ENCODE assay signal across 26 cellular contexts in genomic region chr19:49536921-49537462, GRCh38. TPM values are rescaled to one million over a fixed set of nuclear protein-coding genes. Genes with fewer than 3 reads are reported as not detected.
"Had no signal": no experiment of that assay in that cellular context is flagged by ENCODE, and none has a peak within 500 bp of the region (broad histone marks: within the 10 kb centered on the region; RNA-seq: fewer than 3 reads in every experiment).

No MANE protein-coding gene starts in this region.

- H3K27ac ChIP-seq: colonic mucosa, esophagus squamous epithelium, hepatocyte, left ventricle myocardium inferior, lower lobe of right lung, parathyroid adenoma, psoas muscle, sigmoid colon, skin epidermis, stomach, thoracic aorta had no signal

- H3K4me2 ChIP-seq: hepatocyte had no signal

- DNase-seq: cerebellar nuclear complex; colonic mucosa; dermis blood vessel endothelial cell; esophagus squamous epithelium; foreskin fibroblast; kidney; left cardiac atrium; left ventricle myocardium inferior; lower lobe of right lung; mesendoderm; occipital lobe; psoas muscle; retina; sigmoid colon; stimulated activated CD4-positive, alpha-beta T cell treated with anti-CD3 and anti-CD28 coated beads, Interleukin-2, amount 100 ng/mL, for 24 hours; stimulated activated CD4-positive, alpha-beta T cell treated with anti-CD3 and anti-CD28 coated beads, Interleukin-4, amount 100 ng/mL, for 4 hours; stimulated activated naive CD4-positive, alpha-beta T cell; stomach; substantia nigra; trophoblast cell had no signal

- H3K4me1 ChIP-seq: colonic mucosa, parathyroid adenoma had no signal

- H2AFZ ChIP-seq: hepatocyte, parathyroid adenoma had no signal

- ATAC-seq: left cardiac atrium, lower lobe of right lung, psoas muscle had no signal

- H3K9ac ChIP-seq: parathyroid adenoma had no signal

- H3K9me3 Mint-ChIP-seq: naive B cell had no signal

- H3K36me3 Mint-ChIP-seq: naive B cell had no signal

- H3K4me3 ChIP-seq: colonic mucosa, esophagus squamous epithelium, hepatocyte, left ventricle myocardium inferior, lower lobe of right lung, psoas muscle, sigmoid colon, skin epidermis, stomach, thoracic aorta had no signal

- H3K27me3 ChIP-seq: colonic mucosa, esophagus squamous epithelium, hepatocyte, sigmoid colon, stomach had no signal

- H3K9me3 ChIP-seq: colonic mucosa, esophagus squamous epithelium, left ventricle myocardium inferior, lower lobe of right lung, psoas muscle, sigmoid colon, stomach, thoracic aorta had no signal

RNA-seq across cellular contexts. Expression of gene RCN3, which starts 9.2 kb away (rescaled TPM):
- polyA plus RNA-seq: neural cell had no signal

RNA-seq across cellular contexts. Expression of gene FCGRT, which starts 24.5 kb away (rescaled TPM):
- polyA plus RNA-seq: neural cell had no signal

RNA-seq across cellular contexts. Expression of gene PRRG2, which starts 44.1 kb away (rescaled TPM):
- total RNA-seq: thoracic aorta had no signal
- polyA plus RNA-seq: neural cell had no signal
